In genomic region chr12:54159140-54159539, GRCh38 we compare ENCODE assay signal across 1 cellular context.
TF ChIP-seq lines count a peak whose summit lies in the region.

No MANE protein-coding gene starts in this region.

TF ChIP-seq in K562, 482 proteins besides CTCF, POLR2A, EP300 and RAD21 (continued from another document):
- TF ChIP-seq ELK3 (CRISPR knock-in tag; IDR thresholded peaks at IDR 0.05) (no peak), RCOR1 (IDR thresholded peaks at IDR 0.05; ENCODE audit: borderline replicate concordance in 1 of 2, low read depth in 2 of 2, low read length in 2 of 2) (peak in 1 of 2 experiments; percentile 46; a peak in 1 of 4 replicates), POLR2H (tag; IDR thresholded peaks at IDR 0.05; ENCODE audit: low read depth) (no peak), PHB (CRISPR knock-in tag; IDR thresholded peaks at IDR 0.05) (no peak), BCL6 (CRISPR knock-in tag; IDR thresholded peaks at IDR 0.05) (no peak), ZNF408 (CRISPR knock-in tag; IDR thresholded peaks at IDR 0.05; ENCODE audit: low read depth) (no peak), SP2 (IDR thresholded peaks at IDR 0.05; ENCODE audit: extremely low read depth, low read depth, low read length, poor library complexity, severe bottlenecking) (no peak), KLF13 (tag; IDR thresholded peaks at IDR 0.05; ENCODE audit: borderline replicate concordance, low read depth) (no peak), ZNF174 (CRISPR knock-in tag; IDR thresholded peaks at IDR 0.05) (no peak), ZNF263 (CRISPR knock-in tag; IDR thresholded peaks at IDR 0.05; ENCODE audit: borderline replicate concordance) (no peak), PHTF2 (CRISPR knock-in tag; IDR thresholded peaks at IDR 0.05) (no peak), NR2C2 (CRISPR knock-in tag; IDR thresholded peaks at IDR 0.05) (no peak), NR2C2 (tag; IDR thresholded peaks at IDR 0.05) (no peak), CREM (IDR thresholded peaks at IDR 0.05; ENCODE audit: low read depth) (no peak), ZNF134 (CRISPR knock-in tag; conservative IDR thresholded peaks at IDR 0.05) (no peak), KAT7 (CRISPR knock-in tag; IDR thresholded peaks at IDR 0.05; ENCODE audit: borderline replicate concordance) (no peak), ATF2 (CRISPR knock-in tag; IDR thresholded peaks at IDR 0.05) (no peak), CHCHD3 (CRISPR knock-in tag; IDR thresholded peaks at IDR 0.05) (no peak), THAP12 (CRISPR knock-in tag; IDR thresholded peaks at IDR 0.05) (no peak)
- TF ChIP-seq, protein P1, sequence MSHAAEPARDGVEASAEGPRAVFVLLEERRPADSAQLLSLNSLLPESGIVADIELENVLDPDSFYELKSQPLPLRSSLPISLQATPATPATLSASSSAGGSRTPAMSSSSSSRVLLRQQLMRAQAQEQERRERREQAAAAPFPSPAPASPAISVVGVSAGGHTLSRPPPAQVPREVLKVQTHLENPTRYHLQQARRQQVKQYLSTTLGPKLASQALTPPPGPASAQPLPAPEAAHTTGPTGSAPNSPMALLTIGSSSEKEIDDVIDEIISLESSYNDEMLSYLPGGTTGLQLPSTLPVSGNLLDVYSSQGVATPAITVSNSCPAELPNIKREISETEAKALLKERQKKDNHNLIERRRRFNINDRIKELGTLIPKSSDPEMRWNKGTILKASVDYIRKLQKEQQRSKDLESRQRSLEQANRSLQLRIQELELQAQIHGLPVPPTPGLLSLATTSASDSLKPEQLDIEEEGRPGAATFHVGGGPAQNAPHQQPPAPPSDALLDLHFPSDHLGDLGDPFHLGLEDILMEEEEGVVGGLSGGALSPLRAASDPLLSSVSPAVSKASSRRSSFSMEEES (CRISPR knock-in tag; IDR thresholded peaks at IDR 0.05): peak; percentile 61; the same call in 1 of the 2 replicates
- TF ChIP-seq, protein P2, sequence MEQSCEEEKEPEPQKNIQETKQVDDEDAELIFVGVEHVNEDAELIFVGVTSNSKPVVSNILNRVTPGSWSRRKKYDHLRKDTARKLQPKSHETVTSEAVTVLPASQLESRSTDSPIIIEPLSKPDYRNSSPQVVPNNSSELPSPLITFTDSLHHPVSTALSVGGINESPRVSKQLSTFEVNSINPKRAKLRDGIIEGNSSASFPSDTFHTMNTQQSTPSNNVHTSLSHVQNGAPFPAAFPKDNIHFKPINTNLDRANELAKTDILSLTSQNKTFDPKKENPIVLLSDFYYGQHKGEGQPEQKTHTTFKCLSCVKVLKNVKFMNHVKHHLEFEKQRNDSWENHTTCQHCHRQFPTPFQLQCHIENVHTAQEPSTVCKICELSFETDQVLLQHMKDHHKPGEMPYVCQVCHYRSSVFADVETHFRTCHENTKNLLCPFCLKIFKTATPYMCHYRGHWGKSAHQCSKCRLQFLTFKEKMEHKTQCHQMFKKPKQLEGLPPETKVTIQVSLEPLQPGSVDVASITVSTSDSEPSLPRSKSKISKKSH (CRISPR knock-in tag; IDR thresholded peaks at IDR 0.05): no peak
